ENCODE assay signal across 8 cellular contexts in genomic region chr5:126594077-126594476, GRCh38. TPM values are rescaled to one million over a fixed set of nuclear protein-coding genes. Genes with fewer than 3 reads are reported as not detected.
DNase-seq lines count a peak whose midpoint lies in the region; ATAC-seq and TF ChIP-seq lines count a peak whose summit lies in the region.

No MANE protein-coding gene starts in this region.

- H3K27ac ChIP-seq in SK-N-SH (ENCODE audit: low read depth in 2 of 2, low read length in 1 of 2) (peak overlapping the region in 1 of 2 experiments; percentile 78; a peak in 2 of 4 replicates), OCI-LY7 (ENCODE audit: low read depth, low read length, poor library complexity, severe bottlenecking) (no peak overlapping the region)

- no peak for ATAC-seq in HG03469 (IDR thresholded peaks at IDR 0.05; ENCODE audit: unreplicated experiment)

- H3F3A ChIP-seq in SK-N-SH (replicated peaks; ENCODE audit: insufficient read depth) = peaks cover 4% of the 10 kb centered on the region

- POLR2A ChIA-PET in SK-N-SH (lab: Yijun Ruan, JAX) (interaction anchor here (1.4 kb wide), 1 partner anchor 184 kb away, joined by 5 read pairs; no protein-coding TSS in a partner anchor), OCI-LY7 (lab: Charles Lee) (interaction anchor here (0.7 to 1.8 kb wide), 2 partner anchors 9 kb away, joined by 4 to 7 read pairs; no protein-coding TSS in a partner anchor)

- no TSS peak for BruUV-seq in OCI-LY7 (replicated peaks; lab: Mats Ljungman, UMichigan)

- H3K36me3 ChIP-seq in ES-I3 (ENCODE audit: insufficient read depth, low read length) (peaks cover 14% of the 10 kb centered on the region), SK-N-SH (replicated peaks in 1 of 2; ENCODE audit: control insufficient read depth in 1 of 2, insufficient read depth in 2 of 2, low read length in 1 of 2) (peaks cover 0 to 4% of the 10 kb centered on the region in 2 experiments), OCI-LY7 (ENCODE audit: insufficient read depth, low read length) (no peaks in the 10 kb centered on the region)

- H3K4me3 ChIP-seq in SK-N-SH (ENCODE audit: low read depth in 2 of 2, low read length in 1 of 2) (peak overlapping the region; percentile 51 to 64), fibroblast of villous mesenchyme (ENCODE audit: low read depth, low read length) (peak overlapping the region; percentile 68), retinal pigment epithelial cell (ENCODE audit: low read length) (peak overlapping the region; percentile 71), OCI-LY7 (ENCODE audit: low read depth, low read length, poor library complexity, severe bottlenecking) (no peak overlapping the region)

- DNase-seq in SK-N-SH (no peak), fibroblast of villous mesenchyme (ENCODE audit: low read depth) (peak; percentile 13), retinal pigment epithelial cell (ENCODE audit: low read depth) (no peak), GOT3 (lab: John Stamatoyannopoulos, UW) (no peak), OCI-LY7 (ENCODE audit: low spot score) (no peak), ecto neural progenitor cell (ENCODE audit: low spot score) (no peak)

- peak overlapping the region; percentile 46 for H3K4me2 ChIP-seq in SK-N-SH
- H3K4me2 ChIP-seq in OCI-LY7 (ENCODE audit: low read length) = no peak overlapping the region

- TF ChIP-seq RAD21 in SK-N-SH (IDR thresholded peaks at IDR 0.05; ENCODE audit: low read length) = no peak

- intact Hi-C loops in OCI-LY7 (cut with micrococcal nuclease; ENCODE audit: unreplicated experiment) = no loop called here

- 48% methylated on average over 12 of the region's 12 CpGs for WGBS in SK-N-SH (ENCODE audit: low lambda C conversion rate)

- H3K9me2 ChIP-seq in SK-N-SH (no peaks in the 10 kb centered on the region), OCI-LY7 (ENCODE audit: insufficient read depth, low read length) (no peaks in the 10 kb centered on the region)

- TF ChIP-seq EP300 in SK-N-SH (IDR thresholded peaks at IDR 0.05; ENCODE audit: borderline replicate concordance in 1 of 2, low read depth in 1 of 2, low read length in 1 of 2) = no peak

- no peak for TF ChIP-seq CTCF in SK-N-SH (IDR thresholded peaks at IDR 0.05)
- TF ChIP-seq CTCF in fibroblast of villous mesenchyme (IDR thresholded peaks at IDR 0.05; ENCODE audit: insufficient read depth, low read depth, low read length) = no peak
- no peak for TF ChIP-seq CTCF in retinal pigment epithelial cell (conservative IDR thresholded peaks at IDR 0.05; ENCODE audit: low read depth, low read length)
- TF ChIP-seq CTCF in OCI-LY7 (conservative IDR thresholded peaks at IDR 0.05; ENCODE audit: low read length) = no peak

- H4K20me1 ChIP-seq in SK-N-SH (ENCODE audit: insufficient read depth) (no peaks in the 10 kb centered on the region), OCI-LY7 (ENCODE audit: insufficient read depth, low read length) (no peaks in the 10 kb centered on the region)

- no peaks in the 10 kb centered on the region for H3K9me3 ChIP-seq in ES-I3 (ENCODE audit: control insufficient read depth, insufficient read depth, low read length)
- H3K9me3 ChIP-seq in SK-N-SH = no peaks in the 10 kb centered on the region
- H3K9me3 ChIP-seq in OCI-LY7 (ENCODE audit: low read length) = no peaks in the 10 kb centered on the region

- CTCF ChIA-PET in SK-N-SH (lab: Yijun Ruan, JAX) = interaction anchor here (1.4 to 2.1 kb wide), 6 partner anchors 7 to 249 kb away, joined by 3 to 8 read pairs (median 5); partner anchors contain the start of gene PHAX
- CTCF ChIA-PET in OCI-LY7 (lab: Charles Lee; ENCODE audit: unreplicated experiment) = no interaction called here

- no peaks in the 10 kb centered on the region for H3K27me3 ChIP-seq in SK-N-SH (ENCODE audit: insufficient read depth)

- H3K4me1 ChIP-seq in ES-I3 (ENCODE audit: insufficient read depth, low read length) = peaks cover 6% of the 10 kb centered on the region
- no peaks in the 10 kb centered on the region; a peak in 1 of 4 replicates for H3K4me1 ChIP-seq in SK-N-SH (ENCODE audit: control insufficient read depth in 1 of 2, insufficient read depth in 2 of 2, low read depth in 1 of 2, low read length in 1 of 2)
- H3K4me1 ChIP-seq in OCI-LY7 (ENCODE audit: insufficient read depth, low read length, poor library complexity, severe bottlenecking) = no peaks in the 10 kb centered on the region

- H3K79me2 ChIP-seq in SK-N-SH (ENCODE audit: insufficient read depth) (peaks cover 21% of the 10 kb centered on the region), OCI-LY7 (ENCODE audit: insufficient read depth, low read depth, low read length) (no peaks in the 10 kb centered on the region)

- H2AFZ ChIP-seq in SK-N-SH (ENCODE audit: low read depth) (no peak overlapping the region), OCI-LY7 (ENCODE audit: low read length) (no peak overlapping the region)

- H3K9ac ChIP-seq in ES-I3 (ENCODE audit: low read depth, low read length) (peak overlapping the region; percentile 96), SK-N-SH (peak overlapping the region; percentile 68; the same call in 1 of the 2 replicates)

TF ChIP-seq in SK-N-SH, 30 proteins besides CTCF, POLR2A, EP300 and RAD21:
- no peak for TF ChIP-seq CHD2 (IDR thresholded peaks at IDR 0.05; ENCODE audit: low read length, partially characterized antibody)
- TF ChIP-seq NFIC (IDR thresholded peaks at IDR 0.05; ENCODE audit: borderline replicate concordance) = no peak
- no peak for TF ChIP-seq PBX3 (IDR thresholded peaks at IDR 0.05)
- no peak for TF ChIP-seq EZH2phosphoT487 (IDR thresholded peaks at IDR 0.05; ENCODE audit: borderline replicate concordance, low read depth)
- TF ChIP-seq USF2 (IDR thresholded peaks at IDR 0.05; ENCODE audit: borderline replicate concordance, low read depth, low read length) = no peak
- TF ChIP-seq TCF12 (IDR thresholded peaks at IDR 0.05) = no peak
- TF ChIP-seq FOSL2 (IDR thresholded peaks at IDR 0.05; ENCODE audit: borderline replicate concordance, low read depth) = no peak
- TF ChIP-seq GABPA (IDR thresholded peaks at IDR 0.05; ENCODE audit: low read depth) = no peak
- no peak for TF ChIP-seq POLR2AphosphoS5 (IDR thresholded peaks at IDR 0.05; ENCODE audit: low read depth, low read length)
- no peak for TF ChIP-seq USF1 (IDR thresholded peaks at IDR 0.05; ENCODE audit: borderline replicate concordance, low read depth)
- TF ChIP-seq FOXJ3 (CRISPR knock-in tag; IDR thresholded peaks at IDR 0.05) = no peak

RNA-seq across cellular contexts. Expression of gene ALDH7A1, which starts 0.9 kb away (rescaled TPM):
- 44.5 and 55.6 TPM in 2 replicates for polyA plus RNA-seq in SK-N-SH (2012; rRNA removed)
- polyA plus RNA-seq in SK-N-SH (2012; cell fraction: cytosol; rRNA removed) = 54.4 and 58.8 TPM in 2 replicates
- polyA plus RNA-seq in SK-N-SH (2012; cell fraction: nucleus; rRNA removed) = 14.5 and 34.8 TPM in 2 replicates
- total RNA-seq in fibroblast of villous mesenchyme (28.7 and 34.5 TPM in 2 replicates), OCI-LY7 (2022) (not detected in 2 replicates)
- not detected in 2 replicates for total RNA-seq in OCI-LY7 (2014; rRNA removed; shearing (Covaris generic))

RNA-seq across cellular contexts. Expression of gene PHAX, which starts 6.7 kb away (rescaled TPM):
- polyA plus RNA-seq in SK-N-SH (2012; rRNA removed) = 25.1 and 27.4 TPM in 2 replicates
- polyA plus RNA-seq in SK-N-SH (2012; cell fraction: cytosol; rRNA removed) = 35.8 and 43.2 TPM in 2 replicates
- 7.1 and 10.2 TPM in 2 replicates for polyA plus RNA-seq in SK-N-SH (2012; cell fraction: nucleus; rRNA removed)
- total RNA-seq in fibroblast of villous mesenchyme (55.4 and 71.2 TPM in 2 replicates), OCI-LY7 (2022) (113 and 128 TPM in 2 replicates)
- total RNA-seq in OCI-LY7 (2014; rRNA removed; shearing (Covaris generic)) = 73.8 and 89.7 TPM in 2 replicates

Comparison
In these comparisons a context has a peak if more than half of its experiments do, and no peak if none do; other contexts are left out.
1. RNA of gene ALDH7A1, which starts 0.9 kb away (total RNA-seq): 28.7 to 34.5 TPM in fibroblast of villous mesenchyme; not detected in OCI-LY7; every median in the first group is over 10 times any median in the second.